8 cellular contexts compared by ENCODE assay signal in the genomic region with DNA sequence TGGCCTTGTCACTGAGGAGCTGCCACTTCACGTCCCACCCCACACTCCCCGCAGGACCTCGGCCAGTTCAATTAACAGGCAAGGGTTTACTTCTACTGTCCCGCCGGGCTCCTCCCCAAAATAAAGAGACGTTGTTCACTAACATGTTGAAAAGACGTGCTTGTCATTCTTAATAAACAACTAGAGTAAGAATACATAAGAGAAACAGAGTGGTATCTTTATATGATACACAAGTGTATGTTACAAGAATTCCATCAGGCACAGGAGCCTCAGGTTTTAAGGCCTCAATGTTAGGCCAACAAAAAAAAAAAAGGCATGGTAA. TPM values are rescaled to one million over a fixed set of nuclear protein-coding genes. Genes with fewer than 3 reads are reported as not detected.
A peak's percentile ranks its signal among the peaks of the same experiment; 100 is the strongest.
DNase-seq lines count a peak whose midpoint lies in the region; ATAC-seq and TF ChIP-seq lines count a peak whose summit lies in the region.

No MANE protein-coding gene starts in this region.

- H3K27ac ChIP-seq in skeletal muscle tissue (ENCODE audit: low read depth, low read length): peak overlapping the region; percentile 94

- H3K9me3 Mint-ChIP-seq in activated B cell treated with CpG ODN at 0.5 μM for 24 hours: no peaks in the 10 kb centered on the region
- H3K9me3 Mint-ChIP-seq in glutamatergic neuron (ENCODE audit: unreplicated experiment): peaks cover 11% of the 10 kb centered on the region

- peak overlapping the region; percentile 66 to 99 (median 85) for H3K9ac ChIP-seq in skeletal muscle tissue (ENCODE audit: low read depth in 1 of 3, low read length in 3 of 3)

- H3K27me3 Mint-ChIP-seq in activated B cell treated with CpG ODN at 0.5 μM for 24 hours: no peaks in the 10 kb centered on the region
- H3K27me3 Mint-ChIP-seq in glutamatergic neuron (ENCODE audit: unreplicated experiment): peaks cover 15% of the 10 kb centered on the region

- H3K27ac Mint-ChIP-seq in activated B cell treated with CpG ODN at 0.5 μM for 24 hours (peak overlapping the region; percentile 94), glutamatergic neuron (ENCODE audit: unreplicated experiment) (peak overlapping the region; percentile 88)

- intact Hi-C loops in activated B cell treated with CpG ODN at 0.5 μM for 24 hours (cut with micrococcal nuclease): loop anchor here (1.0 to 10.0 kb wide), 5 partner anchors 8 to 1265 kb away; partner anchors contain the start of genes HYAL3, IFRD2, NAA80 and QRICH1

- no peak for TF ChIP-seq CTCF in HFF-Myc (IDR thresholded peaks at IDR 0.05; ENCODE audit: low read depth, low read length, missing control alignments)
- TF ChIP-seq CTCF in activated B cell treated with CpG ODN at 0.5 μM for 24 hours (IDR thresholded peaks at IDR 0.05): no peak
- no peak for TF ChIP-seq CTCF in glutamatergic neuron (IDR thresholded peaks at IDR 0.05; ENCODE audit: partially characterized antibody, unreplicated experiment)

- peaks cover 19 to 49% (median 25%) of the 10 kb centered on the region in 3 donors for H3K4me1 ChIP-seq in skeletal muscle tissue (ENCODE audit: control insufficient read depth in 3 of 3, insufficient read depth in 3 of 3, low read length in 3 of 3)

- H3K4me3 ChIP-seq in HFF-Myc (replicated peaks; ENCODE audit: low read depth, low read length) (peak overlapping the region; percentile 92), skeletal muscle tissue (ENCODE audit: low read length in 3 of 3) (peak overlapping the region; percentile 66 to 97 (median 72))

- POLR2A ChIA-PET in activated B cell treated with CpG ODN at 0.5 μM for 24 hours (lab: Charles Lee): interaction anchor here (0.5 to 14.9 kb wide), 29 partner anchors 9 to 942 kb away, joined by 3 to 372 read pairs (median 4); partner anchors contain the start of genes ARIH2, CCDC51, DALRD3 and IP6K2

- DNase-seq in HFF-Myc (ENCODE audit: extremely low read depth, low read depth): no peak
- no peak for DNase-seq in activated B cell treated with CpG ODN at 0.5 μM for 24 hours
- DNase-seq in glutamatergic neuron: no peak
- DNase-seq in NCI-H2029 treated with DMSO at 0.1 percent for 48 hours (lab: John Stamatoyannopoulos, UW): no peak
- no peak for DNase-seq in NCI-H2081 (lab: John Stamatoyannopoulos, UW)
- DNase-seq in stimulated activated CD4-positive, alpha-beta T cell treated with anti-CD3 and anti-CD28 coated beads, Interleukin-2, amount 100 ng/mL, for 24 hours: no peak

- H3K36me3 Mint-ChIP-seq in activated B cell treated with CpG ODN at 0.5 μM for 24 hours (ENCODE audit: low read depth) (peaks cover 77% of the 10 kb centered on the region), glutamatergic neuron (ENCODE audit: unreplicated experiment) (peaks cover 5% of the 10 kb centered on the region)

- no peaks in the 10 kb centered on the region for H3K27me3 ChIP-seq in skeletal muscle tissue (ENCODE audit: control insufficient read depth in 3 of 3, insufficient read depth in 3 of 3, low read length in 3 of 3)

- CTCF ChIA-PET in activated B cell treated with CpG ODN at 0.5 μM for 24 hours (lab: Charles Lee): interaction anchor here (0.6 to 1.7 kb wide), 7 partner anchors 9 to 64 kb away, joined by 3 to 17 read pairs (median 5); partner anchors contain the start of genes DALRD3, QRICH1 and WDR6

- H3K36me3 ChIP-seq in skeletal muscle tissue (ENCODE audit: control insufficient read depth in 3 of 3, insufficient read depth in 3 of 3, low read length in 3 of 3): peaks cover 54 to 61% (median 57%) of the 10 kb centered on the region in 3 donors

- no peak for ATAC-seq in activated B cell treated with CpG ODN at 0.5 μM for 24 hours (ENCODE audit: low read depth)
- ATAC-seq in GM18907 (IDR thresholded peaks at IDR 0.05; ENCODE audit: unreplicated experiment): no peak

- H3K4me3 Mint-ChIP-seq in activated B cell treated with CpG ODN at 0.5 μM for 24 hours: peak overlapping the region; percentile 93
- peak overlapping the region; percentile 95 for H3K4me3 Mint-ChIP-seq in glutamatergic neuron (ENCODE audit: unreplicated experiment)

- H3K9me3 ChIP-seq in skeletal muscle tissue (ENCODE audit: control insufficient read depth in 3 of 3, low read length in 3 of 3): no peaks in the 10 kb centered on the region

- H3K4me1 Mint-ChIP-seq in activated B cell treated with CpG ODN at 0.5 μM for 24 hours: peaks cover 48% of the 10 kb centered on the region
- H3K4me1 Mint-ChIP-seq in glutamatergic neuron (ENCODE audit: low read depth, unreplicated experiment): peaks cover 8% of the 10 kb centered on the region

RNA-seq across cellular contexts. Expression of gene IMPDH2, which starts 0.3 kb away (rescaled TPM):
- 387 and 414 TPM in 2 replicates for total RNA-seq in activated B cell treated with CpG ODN at 0.5 μM for 24 hours
- total RNA-seq in glutamatergic neuron (ENCODE audit: unreplicated experiment): 100 TPM
- total RNA-seq in skeletal muscle tissue: 523 TPM

RNA-seq across cellular contexts. Expression of gene NDUFAF3, which starts 7.6 kb away (rescaled TPM):
- 86.3 and 86.5 TPM in 2 replicates for total RNA-seq in activated B cell treated with CpG ODN at 0.5 μM for 24 hours
- total RNA-seq in glutamatergic neuron (ENCODE audit: unreplicated experiment): 50.6 TPM
- total RNA-seq in skeletal muscle tissue: 39.1 TPM

RNA-seq across cellular contexts. Expression of gene DALRD3, which starts 11.1 kb away (rescaled TPM):
- total RNA-seq in activated B cell treated with CpG ODN at 0.5 μM for 24 hours: 36.7 and 38.3 TPM in 2 replicates
- total RNA-seq in glutamatergic neuron (ENCODE audit: unreplicated experiment): 26.3 TPM
- 27.7 TPM for total RNA-seq in skeletal muscle tissue

RNA-seq across cellular contexts. Expression of gene WDR6, which starts 22.3 kb away (rescaled TPM):
- total RNA-seq in activated B cell treated with CpG ODN at 0.5 μM for 24 hours (205 and 250 TPM in 2 replicates), glutamatergic neuron (ENCODE audit: unreplicated experiment) (236 TPM), skeletal muscle tissue (54.3 TPM)

RNA-seq across cellular contexts. Expression of gene P4HTM, which starts 39.5 kb away (rescaled TPM):
- total RNA-seq in activated B cell treated with CpG ODN at 0.5 μM for 24 hours (26.0 and 34.4 TPM in 2 replicates), glutamatergic neuron (ENCODE audit: unreplicated experiment) (18.4 TPM), skeletal muscle tissue (17.2 TPM)
